23 cellular contexts compared by ENCODE assay signal in genomic region chr3:181613813-181614212, GRCh38.
"Had no signal": no experiment of that assay in that cellular context is flagged by ENCODE, and none has a peak within 500 bp of the region (broad histone marks: within the 10 kb centered on the region; RNA-seq: fewer than 3 reads in every experiment).

No MANE protein-coding gene starts in this region.

- H3K27ac ChIP-seq: body of pancreas, colonic mucosa, gastrocnemius medialis, heart right ventricle, sigmoid colon, tibial artery, vagina had no signal

- H3K4me3 ChIP-seq: body of pancreas, colonic mucosa, gastrocnemius medialis, heart right ventricle, mucosa of descending colon, sigmoid colon, tibial artery, vagina had no signal

- H3K9me3 ChIP-seq: body of pancreas, colonic mucosa, gastrocnemius medialis, heart right ventricle, mucosa of descending colon, sigmoid colon, tibial artery, vagina had no signal

- H3K36me3 ChIP-seq: colonic mucosa, gastrocnemius medialis, heart right ventricle, sigmoid colon, tibial artery, vagina had no signal

- ATAC-seq: activated CD4-positive, alpha-beta T cell treated with anti-CD3 and anti-CD28 coated beads for 36 hours; body of pancreas; esophagus mucosa; gastrocnemius medialis; heart right ventricle; left ventricle myocardium superior; mucosa of descending colon; stimulated activated memory B cell treated with anti-CD40 and anti-IgM and Interleukin-4, amounts not matched to agents 10 μg/mL and 1 μg/mL and 100 μg/mL, for 72 hours; T-cell; WTC11 had no signal

- H3K4me1 ChIP-seq: body of pancreas, colonic mucosa, heart right ventricle, sigmoid colon, tibial artery, vagina had no signal

- H3K27me3 ChIP-seq: body of pancreas, colonic mucosa, gastrocnemius medialis, heart right ventricle, sigmoid colon, tibial artery, vagina had no signal

- DNase-seq: activated CD4-positive, alpha-beta T cell treated with anti-CD3 and anti-CD28 coated beads for 36 hours; activated CD4-positive, alpha-beta T cell treated with anti-CD3 and anti-CD28 coated beads, Interleukin-2, amount 50 U/mL, for 48 hours; activated naive CD8-positive, alpha-beta T cell treated with anti-CD3 and anti-CD28 coated beads for 36 hours; amniotic stem cell; body of pancreas; central memory CD4-positive, alpha-beta T cell; colonic mucosa; gastrocnemius medialis; heart right ventricle; kidney glomerular epithelial cell; left ventricle myocardium superior; mesenchymal stem cell; mucosa of descending colon; naive B cell; posterior cingulate gyrus; sigmoid colon; stimulated activated CD4-positive, alpha-beta T cell treated with anti-CD3 and anti-CD28 coated beads, Interleukin-4, amount 100 ng/mL, for 4 hours; T-cell; tibial artery had no signal
